Comparison of ENCODE assay signal across 10 cellular contexts in genomic region chr20:9966966-9967365, GRCh38.
DNase-seq lines count a peak whose midpoint lies in the region; ATAC-seq, FAIRE-seq and TF ChIP-seq lines count a peak whose summit lies in the region.
"Had no signal": no experiment of that assay in that cellular context is flagged by ENCODE, and none has a peak within 500 bp of the region (broad histone marks: within the 10 kb centered on the region; RNA-seq: fewer than 3 reads in every experiment).

No MANE protein-coding gene starts in this region.

- no peaks in the 10 kb centered on the region for H3K9me3 ChIP-seq in T-helper 17 cell (ENCODE audit: control insufficient read depth, low read length, poor library complexity, severe bottlenecking)

- peak; percentile 79 for FAIRE-seq in TTC549 (lab: Jason Lieb, UNC)

- no peaks in the 10 kb centered on the region for H3K36me3 ChIP-seq in BJ (ENCODE audit: control insufficient read depth, insufficient read depth, low read length)

- no peak overlapping the region for H3K4me3 ChIP-seq in BJ (ENCODE audit: low read depth, low read length)

- H3K36me3 Mint-ChIP-seq in mesothelial cell of epicardium, result no peaks in the 10 kb centered on the region
- H3K36me3 Mint-ChIP-seq in T-helper 17 cell (ENCODE audit: low read depth), result peaks cover 3% of the 10 kb centered on the region
- H3K36me3 Mint-ChIP-seq: stimulated activated memory B cell treated with anti-CD40 and anti-IgM and Interleukin-4, amounts not matched to agents 10 μg/mL and 1 μg/mL and 100 μg/mL, for 72 hours had no signal

- H3K4me1 Mint-ChIP-seq in mesothelial cell of epicardium (no peaks in the 10 kb centered on the region), T-helper 17 cell (peaks cover 2% of the 10 kb centered on the region)
- H3K4me1 Mint-ChIP-seq: stimulated activated memory B cell treated with anti-CD40 and anti-IgM and Interleukin-4, amounts not matched to agents 10 μg/mL and 1 μg/mL and 100 μg/mL, for 72 hours had no signal

- ATAC-seq in HG03039 (IDR thresholded peaks at IDR 0.05; ENCODE audit: unreplicated experiment) (no peak), T-helper 17 cell (no peak)
- ATAC-seq: stimulated activated memory B cell treated with anti-CD40 and anti-IgM and Interleukin-4, amounts not matched to agents 10 μg/mL and 1 μg/mL and 100 μg/mL, for 72 hours had no signal

- H3K4me3 Mint-ChIP-seq in mesothelial cell of epicardium (no peak overlapping the region), T-helper 17 cell (no peak overlapping the region)
- H3K4me3 Mint-ChIP-seq: stimulated activated memory B cell treated with anti-CD40 and anti-IgM and Interleukin-4, amounts not matched to agents 10 μg/mL and 1 μg/mL and 100 μg/mL, for 72 hours had no signal

- no peak for DNase-seq in BJ (ENCODE audit: low read depth)
- DNase-seq in HT1080 (ENCODE audit: low read depth), result peak; percentile 34
- peak; percentile 53 for DNase-seq in inferior parietal cortex (ENCODE audit: extremely low spot score)
- DNase-seq in mesothelial cell of epicardium (ENCODE audit: low spot score in 2 of 2, unreplicated experiment in 2 of 2), result no peak
- no peak for DNase-seq in NCI-H1436 treated with DMSO at 0.1 percent for 48 hours (lab: John Stamatoyannopoulos, UW)
- DNase-seq in T-helper 17 cell, result no peak
- DNase-seq: NCI-H2107 had no signal

- CTCF ChIA-PET in BJ (lab: Yijun Ruan, JAX), result interaction anchor here (1.0 to 4.0 kb wide), 3 partner anchors 11 to 349 kb away, joined by 3 to 23 read pairs (median 4); no protein-coding TSS in a partner anchor

- POLR2A ChIA-PET in BJ (lab: Charles Lee), result no interaction called here

- H3K27me3 Mint-ChIP-seq in mesothelial cell of epicardium (ENCODE audit: low read depth), result peaks cover 37% of the 10 kb centered on the region
- H3K27me3 Mint-ChIP-seq in T-helper 17 cell, result peaks cover 61% of the 10 kb centered on the region

- peaks cover 5% of the 10 kb centered on the region; the same call in 1 of the 2 replicates for H3K27me3 ChIP-seq in BJ (ENCODE audit: control insufficient read depth, insufficient read depth, low read length)

- H3K9me3 Mint-ChIP-seq in mesothelial cell of epicardium, result no peaks in the 10 kb centered on the region

- H3K27ac Mint-ChIP-seq in mesothelial cell of epicardium (no peak overlapping the region), T-helper 17 cell (no peak overlapping the region)
- H3K27ac Mint-ChIP-seq: stimulated activated memory B cell treated with anti-CD40 and anti-IgM and Interleukin-4, amounts not matched to agents 10 μg/mL and 1 μg/mL and 100 μg/mL, for 72 hours had no signal

- TF ChIP-seq CTCF in BJ (IDR thresholded peaks at IDR 0.05; ENCODE audit: insufficient read depth, low read depth, low read length), result peak; percentile 35; the same call in 1 of the 2 replicates
- TF ChIP-seq CTCF in mesothelial cell of epicardium (IDR thresholded peaks at IDR 0.05; ENCODE audit: unreplicated experiment), result no peak

Comparison
In these comparisons a context has a peak if more than half of its experiments do, and no peak if none do; other contexts are left out.
1. DNase-seq: peak in HT1080 (single experiment) and inferior parietal cortex (single experiment); none in BJ (single experiment), mesothelial cell of epicardium (0 of 2), NCI-H1436 treated with DMSO at 0.1 percent for 48 hours (single experiment) and T-helper 17 cell (0 of 3).